Comparison of ENCODE assay signal across 34 cellular contexts in the genomic region with DNA sequence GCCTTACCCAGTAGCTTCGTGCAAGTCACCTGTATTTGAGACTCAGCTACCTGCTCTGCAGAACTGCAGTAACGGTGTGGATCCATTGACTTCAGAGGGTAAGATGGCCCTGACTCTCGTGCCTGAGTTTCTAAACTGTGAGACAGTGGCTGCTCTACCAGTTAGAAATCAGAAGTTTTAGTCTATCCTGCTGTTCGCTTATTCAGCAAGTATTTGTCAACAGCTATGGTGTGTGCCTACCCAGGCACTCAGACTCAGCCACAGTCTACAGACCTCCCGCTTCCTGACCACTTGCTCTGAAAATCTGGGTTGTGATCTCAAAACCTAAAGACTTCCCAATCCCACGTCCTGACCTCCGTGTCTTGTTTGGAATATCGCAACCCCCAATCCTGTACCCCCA. TPM values are rescaled to one million over a fixed set of nuclear protein-coding genes. Genes with fewer than 3 reads are reported as not detected.
"Had no signal": no experiment of that assay in that cellular context is flagged by ENCODE, and none has a peak within 500 bp of the region (broad histone marks: within the 10 kb centered on the region; RNA-seq: fewer than 3 reads in every experiment).

No MANE protein-coding gene starts in this region.

- H3K4me1 ChIP-seq: body of pancreas had no signal

- H3K36me3 Mint-ChIP-seq: activated naive CD8-positive, alpha-beta T cell; T-cell had no signal

- H3K27me3 ChIP-seq: body of pancreas had no signal

- H3K4me3 ChIP-seq: body of pancreas, esophagus squamous epithelium had no signal

- ATAC-seq: activated CD4-positive, CD25-positive, alpha-beta regulatory T cell treated with anti-CD3 and anti-CD28 coated beads, Interleukin-2, amount 50 U/mL, for 24 hours; activated CD8-positive, alpha-beta T cell treated with anti-CD3 and anti-CD28 coated beads for 36 hours; activated T-cell treated with anti-CD3 and anti-CD28 coated beads, Interleukin-2, amount 50 U/mL, for 4 hours; activated T-helper 17 cell treated with anti-CD3 and anti-CD28 coated beads, Interleukin-2, amount 50 U/mL, for 72 hours; body of pancreas; T-cell; T-helper 17 cell had no signal

- H3K36me3 ChIP-seq: esophagus squamous epithelium, WERI-Rb-1 had no signal

- H3K4me3 Mint-ChIP-seq: activated B cell treated with CpG ODN at 0.5 μM for 24 hours; activated CD8-positive, alpha-beta T cell treated with anti-CD3 and anti-CD28 coated beads for 36 hours; activated naive CD8-positive, alpha-beta T cell; activated T-cell treated with anti-CD3 and anti-CD28 coated beads, Interleukin-2, amount 50 U/mL, for 4 hours; activated T-helper 17 cell treated with anti-CD3 and anti-CD28 coated beads, Interleukin-2, amount 50 U/mL, for 72 hours; T-cell; T-helper 17 cell; T-helper 2 cell treated with Interferon-gamma antibody and Interleukin-4, amounts not matched to agents 5 μg/mL and 100 μg/mL, for 36 hours had no signal

- H3K27me3 Mint-ChIP-seq: activated CD8-positive, alpha-beta T cell treated with anti-CD3 and anti-CD28 coated beads for 36 hours; activated naive CD8-positive, alpha-beta T cell; activated T-helper 17 cell treated with anti-CD3 and anti-CD28 coated beads, Interleukin-2, amount 50 U/mL, for 72 hours; T-cell; T-helper 17 cell had no signal

- DNase-seq: activated B cell treated with CpG ODN at 0.5 μM for 24 hours; activated CD4-positive, alpha-beta T cell treated with anti-CD3 and anti-CD28 coated beads for 48 hours; activated CD4-positive, alpha-beta T cell treated with anti-CD3 and anti-CD28 coated beads, Interleukin-2, amount 50 U/mL, for 1 hour; activated CD4-positive, alpha-beta T cell treated with anti-CD3 and anti-CD28 coated beads, Interleukin-2, amount 50 U/mL, for 48 hours; activated CD8-positive, alpha-beta memory T cell treated with anti-CD3 and anti-CD28 coated beads for 24 hours; activated CD8-positive, alpha-beta T cell treated with anti-CD3 and anti-CD28 coated beads for 36 hours; activated effector memory CD4-positive, alpha-beta T cell treated with Interleukin-2 at 50 U/mL for 16 hours; activated gamma-delta T cell treated with Interleukin-2 at 50 U/mL for 16 hours; activated naive CD4-positive, alpha-beta T cell treated with anti-CD3 and anti-CD28 coated beads, Interleukin-2, amount 50 U/mL, for 16 hours; activated naive CD4-positive, alpha-beta T cell treated with Interleukin-2 at 50 U/mL for 16 hours; activated T-cell treated with anti-CD3 and anti-CD28 coated beads, Interleukin-2, amount 50 U/mL, for 4 hours; amniotic stem cell; anterior cingulate cortex; body of pancreas; caudate nucleus; cortex of kidney; effector CD8-positive, alpha-beta T cell; esophagus squamous epithelium; foreskin melanocyte; head of caudate nucleus; T-cell; T-helper 17 cell; T1000; WERI-Rb-1 had no signal

- FAIRE-seq: colon, endometrium, endothelial cell of umbilical vein had no signal

- H3K9me3 ChIP-seq: body of pancreas, esophagus squamous epithelium had no signal

- H3K9me3 Mint-ChIP-seq: activated B cell treated with CpG ODN at 0.5 μM for 24 hours; activated CD8-positive, alpha-beta T cell treated with anti-CD3 and anti-CD28 coated beads for 36 hours; activated T-cell treated with anti-CD3 and anti-CD28 coated beads, Interleukin-2, amount 50 U/mL, for 4 hours; activated T-helper 17 cell treated with anti-CD3 and anti-CD28 coated beads, Interleukin-2, amount 50 U/mL, for 72 hours; T-cell; T-helper 2 cell treated with Interferon-gamma antibody and Interleukin-4, amounts not matched to agents 5 μg/mL and 100 μg/mL, for 36 hours had no signal

- H3K27ac ChIP-seq: body of pancreas, epithelial cell of prostate had no signal

- H3K27ac Mint-ChIP-seq: activated B cell treated with CpG ODN at 0.5 μM for 24 hours; activated CD8-positive, alpha-beta T cell treated with anti-CD3 and anti-CD28 coated beads for 36 hours; activated naive CD8-positive, alpha-beta T cell; activated T-helper 17 cell treated with anti-CD3 and anti-CD28 coated beads, Interleukin-2, amount 50 U/mL, for 72 hours; T-cell; T-helper 17 cell had no signal

RNA-seq across cellular contexts. Expression of gene AQP7, which starts 31.5 kb away (rescaled TPM):
- total RNA-seq: activated B cell treated with CpG ODN at 0.5 μM for 24 hours; activated CD8-positive, alpha-beta T cell treated with anti-CD3 and anti-CD28 coated beads for 36 hours; activated T-cell treated with anti-CD3 and anti-CD28 coated beads, Interleukin-2, amount 50 U/mL, for 4 hours; dermis microvascular lymphatic vessel endothelial cell; fibroblast of villous mesenchyme had no signal
- polyA plus RNA-seq: endothelial cell of umbilical vein had no signal
